9 cellular contexts compared by ENCODE assay signal in genomic region chr12:58425481-58426392, GRCh38.
DNase-seq lines count a peak whose midpoint lies in the region; ATAC-seq and TF ChIP-seq lines count a peak whose summit lies in the region.
"Had no signal": no experiment of that assay in that cellular context is flagged by ENCODE, and none has a peak within 500 bp of the region (broad histone marks: within the 10 kb centered on the region; RNA-seq: fewer than 3 reads in every experiment).

No MANE protein-coding gene starts in this region.

- H3K27ac ChIP-seq in RWPE2 (ENCODE audit: poor library complexity, severe bottlenecking) (peak overlapping the region; percentile 99), esophagus muscularis mucosa (replicated peaks in 1 of 4) (peak overlapping the region in 3 of 4 donors; percentile 7 to 57 (median 44)), ovary (peak overlapping the region in 1 of 2 donors; percentile 59)

- H3K4me1 ChIP-seq in RWPE2 (ENCODE audit: insufficient read depth, poor library complexity, severe bottlenecking) (peaks cover 35% of the 10 kb centered on the region), esophagus muscularis mucosa (peaks cover 9 to 25% (median 21%) of the 10 kb centered on the region in 4 donors), ovary (ENCODE audit: insufficient read depth) (peaks cover 7% of the 10 kb centered on the region)

- ATAC-seq in GM19043 (IDR thresholded peaks at IDR 0.05; ENCODE audit: low read depth, unreplicated experiment) (peak; percentile 88), HG03095 (IDR thresholded peaks at IDR 0.05; ENCODE audit: unreplicated experiment) (peak; percentile 96), RWPE2 (ENCODE audit: low read depth) (peak; percentile 93)

- peak; percentile 94 for DNase-seq in DMS53 treated with DMSO at 0.1 percent for 48 hours (lab: John Stamatoyannopoulos, UW; ENCODE audit: unreplicated experiment)
- DNase-seq in RWPE2 (ENCODE audit: low spot score), result no peak
- DNase-seq in esophagus muscularis mucosa (ENCODE audit: extremely low spot score), result no peak
- peak; percentile 15 to 57 (median 23) for DNase-seq in ovary
- no peak for DNase-seq in NCI-H526 treated with DMSO at 0.1 percent for 48 hours (lab: John Stamatoyannopoulos, UW)
- no peak for DNase-seq in activated gamma-delta T cell (lab: John Stamatoyannopoulos, UW)
- DNase-seq: activated B cell treated with CpG ODN at 0.5 μM for 24 hours had no signal

- intact Hi-C loops in esophagus muscularis mucosa (cut with DNase I), result no loop called here
- intact Hi-C loops in ovary (cut with DNase I), result no loop called here

- H3K9me3 ChIP-seq in RWPE2 (ENCODE audit: severe bottlenecking), result no peaks in the 10 kb centered on the region
- H3K9me3 ChIP-seq in esophagus muscularis mucosa, result peaks cover 0 to 7% (median 0%) of the 10 kb centered on the region in 4 donors
- no peaks in the 10 kb centered on the region for H3K9me3 ChIP-seq in ovary

- H3K27me3 ChIP-seq in RWPE2 (ENCODE audit: insufficient read depth, poor library complexity, severe bottlenecking), result no peaks in the 10 kb centered on the region
- H3K27me3 ChIP-seq in esophagus muscularis mucosa, result no peaks in the 10 kb centered on the region
- no peaks in the 10 kb centered on the region for H3K27me3 ChIP-seq in ovary

- TF ChIP-seq CTCF in RWPE2 (IDR thresholded peaks at IDR 0.05; ENCODE audit: poor library complexity, severe bottlenecking) (no peak), esophagus muscularis mucosa (IDR thresholded peaks at IDR 0.05) (no peak), ovary (IDR thresholded peaks at IDR 0.05) (no peak)

- TF ChIP-seq POLR2A in esophagus muscularis mucosa (IDR thresholded peaks at IDR 0.05; ENCODE audit: low read depth) (no peak), ovary (IDR thresholded peaks at IDR 0.05) (no peak)

- WGBS in esophagus muscularis mucosa, result 21% methylated on average over 4 of the region's 6 CpGs
- 16 to 17% (median 16%) methylated on average over 6 of the region's 6 CpGs for WGBS in ovary, 3 donors

- TF ChIP-seq EP300 in esophagus muscularis mucosa (IDR thresholded peaks at IDR 0.05), result no peak
- no peak for TF ChIP-seq EP300 in ovary (IDR thresholded peaks at IDR 0.05)

- H3K4me3 ChIP-seq in RWPE2 (ENCODE audit: severe bottlenecking), result no peak overlapping the region
- H3K4me3 ChIP-seq in esophagus muscularis mucosa, result no peak overlapping the region
- H3K4me3 ChIP-seq in ovary, result no peak overlapping the region

- H3K36me3 ChIP-seq in RWPE2 (ENCODE audit: low read depth) (no peaks in the 10 kb centered on the region), esophagus muscularis mucosa (no peaks in the 10 kb centered on the region), ovary (no peaks in the 10 kb centered on the region)

Comparison
In these comparisons a context has a peak if more than half of its experiments do, and no peak if none do; other contexts are left out.
1. DNase-seq: peak in DMS53 treated with DMSO at 0.1 percent for 48 hours (single experiment) and ovary (5 of 5); none in RWPE2 (single experiment), esophagus muscularis mucosa (single experiment), NCI-H526 treated with DMSO at 0.1 percent for 48 hours (single experiment) and activated gamma-delta T cell (single experiment).
2. Peak in every context shown above with its lines, with median percentiles within 50 percentile points of each other: ATAC-seq.